Comparison of ENCODE assay signal across 14 cellular contexts in genomic region chr7:132446666-132447217, GRCh38.
"Had no signal": no experiment of that assay in that cellular context is flagged by ENCODE, and none has a peak within 500 bp of the region (broad histone marks: within the 10 kb centered on the region; RNA-seq: fewer than 3 reads in every experiment).

No MANE protein-coding gene starts in this region.

- H3K4me3 Mint-ChIP-seq: activated B cell treated with CpG ODN at 0.5 μM for 24 hours, nephron progenitor cell had no signal

- H3K27me3 ChIP-seq: transverse colon had no signal

- H3K27ac ChIP-seq: prostate gland, skin epidermis, transverse colon had no signal

- H3K9me3 ChIP-seq: prostate gland, transverse colon had no signal

- H3K4me1 Mint-ChIP-seq: activated B cell treated with CpG ODN at 0.5 μM for 24 hours had no signal

- DNase-seq: activated B cell treated with CpG ODN at 0.5 μM for 24 hours; activated CD4-positive, alpha-beta T cell treated with anti-CD3 and anti-CD28 coated beads for 48 hours; activated naive CD4-positive, alpha-beta T cell; left ventricle myocardium superior; mesenchymal stem cell; nephron progenitor cell; occipital lobe; right cardiac atrium; stimulated activated CD4-positive, alpha-beta T cell treated with anti-CD3 and anti-CD28 coated beads, Interleukin-4, amount 100 ng/mL, for 24 hours; stimulated activated naive CD4-positive, alpha-beta T cell; transverse colon had no signal

- H3K4me1 ChIP-seq: prostate gland, transverse colon had no signal

- H3K9me3 Mint-ChIP-seq: activated B cell treated with CpG ODN at 0.5 μM for 24 hours had no signal

- H3K27me3 Mint-ChIP-seq: activated B cell treated with CpG ODN at 0.5 μM for 24 hours had no signal

- H3K27ac Mint-ChIP-seq: activated B cell treated with CpG ODN at 0.5 μM for 24 hours, nephron progenitor cell had no signal

- ATAC-seq: esophagus mucosa, left ventricle myocardium superior, right cardiac atrium had no signal

- H3K36me3 ChIP-seq: prostate gland, transverse colon had no signal

- H3K4me3 ChIP-seq: prostate gland, skin epidermis, transverse colon had no signal
